ENCODE assay signal across 24 cellular contexts in the genomic region with DNA sequence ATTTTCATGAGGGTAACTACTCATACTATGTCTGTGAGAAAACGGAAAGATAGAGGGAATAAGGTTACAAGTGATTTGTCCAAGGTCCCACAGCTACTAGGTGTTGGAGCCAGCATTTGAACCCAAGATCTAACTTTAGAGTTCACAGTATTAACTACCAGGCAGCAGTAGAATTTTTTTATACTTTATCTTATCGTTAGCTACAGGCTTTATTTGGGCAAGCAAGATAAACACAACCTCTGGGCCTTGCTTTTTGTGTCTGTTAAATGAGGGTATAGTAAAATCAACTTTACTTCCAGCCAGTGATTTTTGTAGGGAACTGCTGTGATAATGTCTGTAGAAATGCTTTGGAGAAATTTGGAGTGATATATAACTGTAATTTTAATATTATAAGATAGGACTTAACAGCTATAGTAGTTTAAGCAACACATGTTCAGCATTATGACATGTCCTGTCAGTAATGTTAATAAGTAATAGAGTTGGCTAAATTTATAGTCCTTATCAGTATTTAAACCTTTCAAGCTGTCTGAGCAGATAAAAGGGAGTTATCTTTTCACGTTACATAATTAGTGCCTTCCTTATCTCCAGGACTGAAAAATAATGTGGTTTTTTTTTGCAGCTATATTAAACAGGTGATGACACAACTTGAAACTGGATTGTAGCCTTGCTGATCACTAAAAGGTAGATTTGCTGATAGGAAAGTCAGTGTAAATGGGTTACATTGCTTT. TPM values are rescaled to one million over a fixed set of nuclear protein-coding genes. Genes with fewer than 3 reads are reported as not detected.
DNase-seq lines count a peak whose midpoint lies in the region; ATAC-seq and TF ChIP-seq lines count a peak whose summit lies in the region.
"Had no signal": no experiment of that assay in that cellular context is flagged by ENCODE, and none has a peak within 500 bp of the region (broad histone marks: within the 10 kb centered on the region; RNA-seq: fewer than 3 reads in every experiment).

No MANE protein-coding gene starts in this region.

- H3K27me3 Mint-ChIP-seq in activated naive CD8-positive, alpha-beta T cell treated with anti-CD3 and anti-CD28 coated beads, Interleukin-2, amount 50 U/mL, for 24 hours: no peaks in the 10 kb centered on the region
- H3K27me3 Mint-ChIP-seq in activated naive CD8-positive, alpha-beta T cell treated with anti-CD3 and anti-CD28 coated beads for 36 hours: no peaks in the 10 kb centered on the region
- no peaks in the 10 kb centered on the region for H3K27me3 Mint-ChIP-seq in stimulated activated naive B cell treated with anti-CD40 and anti-IgM and Interleukin-4, amounts not matched to agents 10 μg/mL and 1 μg/mL and 100 μg/mL, for 72 hours
- H3K27me3 Mint-ChIP-seq: activated CD4-positive, alpha-beta T cell treated with anti-CD3 and anti-CD28 coated beads, Interleukin-2, amount 10 ng/mL, durations not matched to agents 24 days and 14 days; T-helper 17 cell had no signal

- H3K27ac Mint-ChIP-seq in activated naive CD8-positive, alpha-beta T cell treated with anti-CD3 and anti-CD28 coated beads, Interleukin-2, amount 50 U/mL, for 24 hours: peak overlapping the region; percentile 10
- H3K27ac Mint-ChIP-seq in activated naive CD8-positive, alpha-beta T cell treated with anti-CD3 and anti-CD28 coated beads for 36 hours: no peak overlapping the region
- peak overlapping the region; percentile 28 for H3K27ac Mint-ChIP-seq in stimulated activated naive B cell treated with anti-CD40 and anti-IgM and Interleukin-4, amounts not matched to agents 10 μg/mL and 1 μg/mL and 100 μg/mL, for 72 hours
- H3K27ac Mint-ChIP-seq: activated CD4-positive, alpha-beta T cell treated with anti-CD3 and anti-CD28 coated beads, Interleukin-2, amount 10 ng/mL, durations not matched to agents 24 days and 14 days; stimulated activated effector memory CD8-positive, alpha-beta T cell treated with anti-CD3 and anti-CD28 coated beads, Interleukin-12 subunit alpha, Interleukin-12 subunit beta, amount 100 ng/mL, for 72 hours; T-helper 17 cell had no signal

- TF ChIP-seq CTCF in Peyer's patch (IDR thresholded peaks at IDR 0.05): no peak
- TF ChIP-seq CTCF in ovary (IDR thresholded peaks at IDR 0.05): no peak

- H3K9me3 ChIP-seq in Peyer's patch: no peaks in the 10 kb centered on the region
- H3K9me3 ChIP-seq in ovary: no peaks in the 10 kb centered on the region
- H3K9me3 ChIP-seq: BE2C, HAP-1 had no signal

- intact Hi-C loops in ovary (cut with DNase I): no loop called here

- H3K4me3 ChIP-seq in Peyer's patch (no peak overlapping the region), ovary (no peak overlapping the region)
- H3K4me3 ChIP-seq: coronary artery, HAP-1, lung, smooth muscle cell had no signal

- no peaks in the 10 kb centered on the region for H3K9me3 Mint-ChIP-seq in activated naive CD8-positive, alpha-beta T cell treated with anti-CD3 and anti-CD28 coated beads, Interleukin-2, amount 50 U/mL, for 24 hours
- H3K9me3 Mint-ChIP-seq in activated naive CD8-positive, alpha-beta T cell treated with anti-CD3 and anti-CD28 coated beads for 36 hours: no peaks in the 10 kb centered on the region
- no peaks in the 10 kb centered on the region for H3K9me3 Mint-ChIP-seq in stimulated activated naive B cell treated with anti-CD40 and anti-IgM and Interleukin-4, amounts not matched to agents 10 μg/mL and 1 μg/mL and 100 μg/mL, for 72 hours
- H3K9me3 Mint-ChIP-seq: activated CD4-positive, alpha-beta T cell treated with anti-CD3 and anti-CD28 coated beads, Interleukin-2, amount 10 ng/mL, durations not matched to agents 24 days and 14 days; stimulated activated effector memory CD8-positive, alpha-beta T cell treated with anti-CD3 and anti-CD28 coated beads, Interleukin-12 subunit alpha, Interleukin-12 subunit beta, amount 100 ng/mL, for 72 hours had no signal

- H3K4me1 ChIP-seq in Peyer's patch (peaks cover 0 to 18% (median 1%) of the 10 kb centered on the region in 4 donors), ovary (ENCODE audit: insufficient read depth) (peaks cover 2% of the 10 kb centered on the region)
- H3K4me1 ChIP-seq: BE2C had no signal

- H3K27me3 ChIP-seq in Peyer's patch: no peaks in the 10 kb centered on the region
- H3K27me3 ChIP-seq in ovary: no peaks in the 10 kb centered on the region
- H3K27me3 ChIP-seq: BE2C had no signal

- ATAC-seq in activated naive CD8-positive, alpha-beta T cell treated with anti-CD3 and anti-CD28 coated beads, Interleukin-2, amount 50 U/mL, for 24 hours: no peak
- ATAC-seq in SK-N-SH treated with all-trans-retinoic acid at 6 μM for 48 hours: no peak
- ATAC-seq in left lobe of liver: peak; percentile 92
- ATAC-seq in stimulated activated naive B cell treated with anti-CD40 and anti-IgM and Interleukin-4, amounts not matched to agents 10 μg/mL and 1 μg/mL and 100 μg/mL, for 72 hours (replicated peaks): no peak
- ATAC-seq: stimulated activated effector memory CD8-positive, alpha-beta T cell treated with anti-CD3 and anti-CD28 coated beads, Interleukin-12 subunit alpha, Interleukin-12 subunit beta, amount 100 ng/mL, for 72 hours; T-helper 17 cell had no signal

- WGBS in ovary, 3 donors: 62 to 76% (median 64%) methylated on average over 3 of the region's 3 CpGs

- H3K27ac ChIP-seq in Peyer's patch: no peak overlapping the region
- no peak overlapping the region for H3K27ac ChIP-seq in ovary
- H3K27ac ChIP-seq: coronary artery, HL-60 had no signal

- no peak for DNase-seq in activated naive CD8-positive, alpha-beta T cell treated with anti-CD3 and anti-CD28 coated beads, Interleukin-2, amount 50 U/mL, for 24 hours
- DNase-seq in activated naive CD8-positive, alpha-beta T cell treated with anti-CD3 and anti-CD28 coated beads for 36 hours: no peak
- DNase-seq in left lobe of liver (ENCODE audit: low spot score): no peak
- DNase-seq in stimulated activated naive B cell treated with anti-CD40 and anti-IgM and Interleukin-4, amounts not matched to agents 10 μg/mL and 1 μg/mL and 100 μg/mL, for 72 hours: no peak
- no peak for DNase-seq in NCI-H1417 treated with DMSO at 0.1 percent for 48 hours (lab: John Stamatoyannopoulos, UW)
- no peak for DNase-seq in Peyer's patch
- no peak for DNase-seq in ovary
- DNase-seq: activated CD4-positive, alpha-beta T cell treated with anti-CD3 and anti-CD28 coated beads, Interleukin-2, amount 10 ng/mL, durations not matched to agents 24 days and 14 days; activated naive CD4-positive, alpha-beta T cell treated with Interleukin-2 at 50 U/mL for 16 hours; activated T-cell treated with anti-CD3 and anti-CD28 coated beads, Interleukin-2, amount 50 U/mL, for 48 hours; BE2C; DMS79; NCI-H2107; NCI-H510A; NK-92 treated with Interleukin-12 subunit alpha and Interleukin-12 subunit beta, amount 100 ng/mL, for 24 hours; stimulated activated CD4-positive, alpha-beta T cell treated with anti-CD3 and anti-CD28 coated beads, Interleukin-2, amount 100 ng/mL, for 24 hours; T-helper 17 cell had no signal

- peaks cover 42% of the 10 kb centered on the region for H3K4me1 Mint-ChIP-seq in activated naive CD8-positive, alpha-beta T cell treated with anti-CD3 and anti-CD28 coated beads, Interleukin-2, amount 50 U/mL, for 24 hours
- peaks cover 52% of the 10 kb centered on the region for H3K4me1 Mint-ChIP-seq in activated naive CD8-positive, alpha-beta T cell treated with anti-CD3 and anti-CD28 coated beads for 36 hours
- H3K4me1 Mint-ChIP-seq in stimulated activated naive B cell treated with anti-CD40 and anti-IgM and Interleukin-4, amounts not matched to agents 10 μg/mL and 1 μg/mL and 100 μg/mL, for 72 hours: peaks cover 34 to 55% of the 10 kb centered on the region in 2 donors

- peaks cover 0 to 4% (median 0%) of the 10 kb centered on the region in 3 donors for H3K36me3 ChIP-seq in Peyer's patch
- no peaks in the 10 kb centered on the region for H3K36me3 ChIP-seq in ovary
- H3K36me3 ChIP-seq: BE2C, HAP-1 had no signal

- H3K4me3 Mint-ChIP-seq in activated naive CD8-positive, alpha-beta T cell treated with anti-CD3 and anti-CD28 coated beads, Interleukin-2, amount 50 U/mL, for 24 hours: peak overlapping the region; percentile 6
- H3K4me3 Mint-ChIP-seq in activated naive CD8-positive, alpha-beta T cell treated with anti-CD3 and anti-CD28 coated beads for 36 hours: no peak overlapping the region
- H3K4me3 Mint-ChIP-seq in stimulated activated naive B cell treated with anti-CD40 and anti-IgM and Interleukin-4, amounts not matched to agents 10 μg/mL and 1 μg/mL and 100 μg/mL, for 72 hours: no peak overlapping the region
- H3K4me3 Mint-ChIP-seq: activated CD4-positive, alpha-beta T cell treated with anti-CD3 and anti-CD28 coated beads, Interleukin-2, amount 10 ng/mL, durations not matched to agents 24 days and 14 days; stimulated activated effector memory CD8-positive, alpha-beta T cell treated with anti-CD3 and anti-CD28 coated beads, Interleukin-12 subunit alpha, Interleukin-12 subunit beta, amount 100 ng/mL, for 72 hours; T-helper 17 cell had no signal

- TF ChIP-seq EP300 in ovary (IDR thresholded peaks at IDR 0.05): no peak

- H3K36me3 Mint-ChIP-seq in activated naive CD8-positive, alpha-beta T cell treated with anti-CD3 and anti-CD28 coated beads, Interleukin-2, amount 50 U/mL, for 24 hours (ENCODE audit: low read depth): peaks cover 25% of the 10 kb centered on the region
- peaks cover 36% of the 10 kb centered on the region for H3K36me3 Mint-ChIP-seq in activated naive CD8-positive, alpha-beta T cell treated with anti-CD3 and anti-CD28 coated beads for 36 hours
- H3K36me3 Mint-ChIP-seq in stimulated activated naive B cell treated with anti-CD40 and anti-IgM and Interleukin-4, amounts not matched to agents 10 μg/mL and 1 μg/mL and 100 μg/mL, for 72 hours: peaks cover 9 to 15% of the 10 kb centered on the region in 2 donors

- no peak for TF ChIP-seq POLR2A in Peyer's patch (IDR thresholded peaks at IDR 0.05)
- TF ChIP-seq POLR2A in ovary (IDR thresholded peaks at IDR 0.05): no peak

TF ChIP-seq in SK-N-SH treated with all-trans-retinoic acid at 6 μM for 48 hours, 23 proteins besides CTCF, POLR2A, EP300 and RAD21 (continues in another document):
- TF ChIP-seq ISL1 (CRISPR knock-in tag; IDR thresholded peaks at IDR 0.05) (peak; percentile 52), CSDC2 (CRISPR knock-in tag; IDR thresholded peaks at IDR 0.05) (no peak), TCF4 (CRISPR knock-in tag; IDR thresholded peaks at IDR 0.05; ENCODE audit: borderline replicate concordance) (peak; percentile 89)

RNA-seq across cellular contexts. Expression of a gene that starts 12.8 kb away (rescaled TPM):
- total RNA-seq in activated naive CD8-positive, alpha-beta T cell treated with anti-CD3 and anti-CD28 coated beads for 36 hours: 10 to 100 TPM; 21.2 to 21.3 TPM
- total RNA-seq in left lobe of liver (10.3 TPM), Peyer's patch (10 to 100 TPM; 17.9 to 51.7 (median 44.3) TPM), ovary (10 to 100 TPM; 26.3 to 34.8 (median 29.5) TPM)
- polyA plus RNA-seq in ovary: 10 to 100 TPM; 11.4 to 21.6 TPM
